ENCODE assay signal across 8 cellular contexts in genomic region chr3:142723665-142723967, GRCh38. TPM values are rescaled to one million over a fixed set of nuclear protein-coding genes. Genes with fewer than 3 reads are reported as not detected.
DNase-seq lines count a peak whose midpoint lies in the region; ATAC-seq, FAIRE-seq and TF ChIP-seq lines count a peak whose summit lies in the region.

No MANE protein-coding gene starts in this region.

- no peak for TF ChIP-seq CTCF in pancreas (IDR thresholded peaks at IDR 0.05)

- H3K36me3 ChIP-seq in endocrine pancreas (ENCODE audit: control insufficient read depth, insufficient read depth, low read length) (no peaks in the 10 kb centered on the region), pancreas (no peaks in the 10 kb centered on the region)

- 0 to 1% methylated on average over 10 of the region's 10 CpGs for WGBS in pancreas, 2 donors

- no peaks in the 10 kb centered on the region for H3K36me3 Mint-ChIP-seq in activated naive CD4-positive, alpha-beta T cell treated with anti-CD3 and anti-CD28 coated beads for 36 hours (ENCODE audit: low read depth)
- peaks cover 6 to 7% of the 10 kb centered on the region in 2 donors for H3K36me3 Mint-ChIP-seq in activated naive CD4-positive, alpha-beta T cell treated with anti-CD3 and anti-CD28 coated beads, Interleukin-2, amount 50 U/mL, for 72 hours

- no peaks in the 10 kb centered on the region for H3K9me3 Mint-ChIP-seq in activated naive CD4-positive, alpha-beta T cell treated with anti-CD3 and anti-CD28 coated beads for 36 hours
- peaks cover 0 to 6% of the 10 kb centered on the region in 2 donors for H3K9me3 Mint-ChIP-seq in activated naive CD4-positive, alpha-beta T cell treated with anti-CD3 and anti-CD28 coated beads, Interleukin-2, amount 50 U/mL, for 72 hours

- no peak for ATAC-seq in activated naive CD4-positive, alpha-beta T cell treated with anti-CD3 and anti-CD28 coated beads, Interleukin-2, amount 50 U/mL, for 72 hours
- ATAC-seq in pancreas: peak in 3 of 4 donors; percentile 17 to 27 (median 17)

- peaks cover 22% of the 10 kb centered on the region for H3K27me3 Mint-ChIP-seq in activated naive CD4-positive, alpha-beta T cell treated with anti-CD3 and anti-CD28 coated beads for 36 hours (ENCODE audit: low read depth)

- DNase-seq in activated naive CD4-positive, alpha-beta T cell treated with anti-CD3 and anti-CD28 coated beads for 36 hours: peak; percentile 81
- no peak for DNase-seq in activated naive CD4-positive, alpha-beta T cell treated with anti-CD3 and anti-CD28 coated beads, Interleukin-2, amount 50 U/mL, for 72 hours (ENCODE audit: low spot score in 2 of 2)
- DNase-seq in NOMO-1 treated with dmso at 0.1 percent for 144 hours (lab: John Stamatoyannopoulos, UW; ENCODE audit: unreplicated experiment): peak; percentile 76
- no peak for DNase-seq in pancreas
- DNase-seq in mesenteric fat pad (ENCODE audit: low spot score): no peak
- no peak for DNase-seq in NCI-H748 (lab: John Stamatoyannopoulos, UW; ENCODE audit: unreplicated experiment)
- DNase-seq in islet precursor cell: no peak

- peaks cover 10% of the 10 kb centered on the region for H3K4me1 Mint-ChIP-seq in activated naive CD4-positive, alpha-beta T cell treated with anti-CD3 and anti-CD28 coated beads for 36 hours (ENCODE audit: low read depth)

- H3K9ac ChIP-seq in endocrine pancreas (ENCODE audit: control insufficient read depth, insufficient read depth, low read length): no peak overlapping the region

- H3K4me3 ChIP-seq in endocrine pancreas (ENCODE audit: control insufficient read depth, insufficient read depth, low read length) (peak overlapping the region; percentile 71), pancreas (peak overlapping the region; percentile 50 to 74 (median 72))

- FAIRE-seq in pancreas (lab: Jason Lieb, UNC): no peak

- H3K4me3 Mint-ChIP-seq in activated naive CD4-positive, alpha-beta T cell treated with anti-CD3 and anti-CD28 coated beads for 36 hours: peak overlapping the region; percentile 83

- no peak overlapping the region for H3K27ac Mint-ChIP-seq in activated naive CD4-positive, alpha-beta T cell treated with anti-CD3 and anti-CD28 coated beads for 36 hours
- peak overlapping the region in 1 of 2 donors; percentile 87 for H3K27ac Mint-ChIP-seq in activated naive CD4-positive, alpha-beta T cell treated with anti-CD3 and anti-CD28 coated beads, Interleukin-2, amount 50 U/mL, for 72 hours

- H3K27me3 ChIP-seq in endocrine pancreas (ENCODE audit: control insufficient read depth, insufficient read depth, low read length) (no peaks in the 10 kb centered on the region), pancreas (no peaks in the 10 kb centered on the region)

- no peak overlapping the region for H3K27ac ChIP-seq in pancreas

- H3K9me3 ChIP-seq in endocrine pancreas (ENCODE audit: control insufficient read depth, low read length) (no peaks in the 10 kb centered on the region), pancreas (no peaks in the 10 kb centered on the region)

- H3K4me1 ChIP-seq in endocrine pancreas (ENCODE audit: control insufficient read depth, insufficient read depth, low read length): peaks cover 14% of the 10 kb centered on the region
- no peaks in the 10 kb centered on the region for H3K4me1 ChIP-seq in pancreas

- CTCF ChIA-PET in activated naive CD4-positive, alpha-beta T cell treated with anti-CD3 and anti-CD28 coated beads for 36 hours (lab: Charles Lee): no interaction called here

- intact Hi-C loops in activated naive CD4-positive, alpha-beta T cell treated with anti-CD3 and anti-CD28 coated beads for 36 hours (cut with micrococcal nuclease): loop anchor here (5.0 to 10.0 kb wide), 4 partner anchors 339 to 846 kb away; partner anchors contain the start of genes ATP1B3, GK5 and TFDP2
- intact Hi-C loops in pancreas (cut with DNase I): no loop called here

RNA-seq across cellular contexts. Expression of gene TRPC1, which starts 0.2 kb away (rescaled TPM):
- 1 to 10 TPM; 3.1 to 4.8 TPM for total RNA-seq in activated naive CD4-positive, alpha-beta T cell treated with anti-CD3 and anti-CD28 coated beads for 36 hours
- total RNA-seq in activated naive CD4-positive, alpha-beta T cell treated with anti-CD3 and anti-CD28 coated beads, Interleukin-2, amount 50 U/mL, for 72 hours: 1 to 10 TPM; 3.1 to 9.7 TPM
- total RNA-seq in pancreas (1 to 10 TPM in 5 of 6 donors, under 1 TPM in 1; 0.57 to 2.8 (median 1.3) TPM), mesenteric fat pad (4.2 TPM)
- polyA plus RNA-seq in pancreas: 1 to 10 TPM; 1.6 to 5.0 TPM

Comparison
In these comparisons a context has a peak if more than half of its experiments do, and no peak if none do; other contexts are left out.
1. DNase-seq: peak in activated naive CD4-positive, alpha-beta T cell treated with anti-CD3 and anti-CD28 coated beads for 36 hours (single experiment) and NOMO-1 treated with dmso at 0.1 percent for 144 hours (single experiment); none in activated naive CD4-positive, alpha-beta T cell treated with anti-CD3 and anti-CD28 coated beads, Interleukin-2, amount 50 U/mL, for 72 hours (0 of 2), pancreas (0 of 6), mesenteric fat pad (single experiment), NCI-H748 (single experiment) and islet precursor cell (single experiment).
2. ATAC-seq: peak in pancreas (3 of 4); none in activated naive CD4-positive, alpha-beta T cell treated with anti-CD3 and anti-CD28 coated beads, Interleukin-2, amount 50 U/mL, for 72 hours (0 of 2).